14 cellular contexts compared by ENCODE assay signal in genomic region chr7:137462847-137463246, GRCh38.
"Had no signal": no experiment of that assay in that cellular context is flagged by ENCODE, and none has a peak within 500 bp of the region (broad histone marks: within the 10 kb centered on the region; RNA-seq: fewer than 3 reads in every experiment).

No MANE protein-coding gene starts in this region.

- H3K27ac ChIP-seq: epithelial cell of prostate, left lung, ovary, tibial nerve, vagina had no signal

- H3K36me3 ChIP-seq: left lung, ovary, tibial nerve, vagina had no signal

- H3K27me3 ChIP-seq: ovary, tibial nerve, vagina had no signal

- DNase-seq: activated B cell treated with CpG ODN at 0.5 μM for 24 hours; activated CD4-positive, alpha-beta T cell treated with anti-CD3 and anti-CD28 coated beads, Interleukin-2, amount 50 U/mL, for 1 hour; activated naive CD4-positive, alpha-beta T cell treated with anti-CD3 and anti-CD28 coated beads, Interleukin-2, amount 10 ng/mL, durations not matched to agents 7 days and 5 days; activated T-cell treated with anti-CD3 and anti-CD28 coated beads for 4 hours; central memory CD4-positive, alpha-beta T cell; cortex of kidney; effector CD8-positive, alpha-beta T cell; left lung; mesendoderm; ovary had no signal

- H3K4me3 ChIP-seq: left lung, ovary, skin epidermis, tibial nerve, vagina had no signal

- H3K4me1 ChIP-seq: left lung, vagina had no signal

- ATAC-seq: left lung had no signal

- H3K9me3 ChIP-seq: left lung, ovary, tibial nerve, vagina had no signal
